In genomic region chr5:133260715-133261114, GRCh38 we compare ENCODE assay signal across 17 cellular contexts.
A peak's percentile ranks its signal among the peaks of the same experiment; 100 is the strongest.
DNase-seq lines count a peak whose midpoint lies in the region; ATAC-seq and TF ChIP-seq lines count a peak whose summit lies in the region.
"Had no signal": no experiment of that assay in that cellular context is flagged by ENCODE, and none has a peak within 500 bp of the region (broad histone marks: within the 10 kb centered on the region; RNA-seq: fewer than 3 reads in every experiment).

No MANE protein-coding gene starts in this region.

- no peak for DNase-seq in GM12865 (ENCODE audit: low read depth)
- no peak for DNase-seq in fibroblast of mammary gland (ENCODE audit: low read depth)
- DNase-seq in Peyer's patch, result no peak
- DNase-seq in osteoblast (ENCODE audit: insufficient read length, low spot score, missing footprints), result no peak
- no peak for DNase-seq in sigmoid colon
- no peak for DNase-seq in hippocampal formation (lab: John Stamatoyannopoulos, UW)
- DNase-seq: activated CD4-positive, alpha-beta T cell treated with anti-CD3 and anti-CD28 coated beads, Interleukin-2, amount 50 U/mL, for 48 hours; activated naive CD8-positive, alpha-beta T cell treated with anti-CD3 and anti-CD28 coated beads, Interleukin-2, amount 50 U/mL, for 24 hours; activated T-cell treated with anti-CD3 and anti-CD28 coated beads, Interleukin-2, amount 50 U/mL, for 24 hours; DMS79 treated with DMSO at 0.1 percent for 48 hours; left ventricle myocardium superior; NCI-H1436 treated with DMSO at 0.1 percent for 48 hours; thyroid gland had no signal

- WGBS in sigmoid colon, 2 donors, result 62 to 74% methylated on average over 3 of the region's 3 CpGs

- H3K9ac ChIP-seq in BLaER1, result peak overlapping the region; percentile 37; the same call in 1 of the 2 replicates

- H3K4me3 ChIP-seq in BLaER1 (0 out of 2 replicates have a peak overlapping the region, but pooled peaks have one; percentile 8), GM12865 (ENCODE audit: low read depth, low read length) (no peak overlapping the region), fibroblast of mammary gland (ENCODE audit: control insufficient read depth, low read depth, low read length) (no peak overlapping the region), Peyer's patch (no peak overlapping the region), osteoblast (ENCODE audit: insufficient read depth, low read length) (no peak overlapping the region), sigmoid colon (no peak overlapping the region)
- H3K4me3 ChIP-seq: skin epidermis, thyroid gland had no signal

- H3K4me1 ChIP-seq in BLaER1 (peaks cover 100% of the 10 kb centered on the region), Peyer's patch (no peaks in the 10 kb centered on the region), osteoblast (ENCODE audit: insufficient read depth, low read length) (peaks cover under 1% of the 10 kb centered on the region), sigmoid colon (no peaks in the 10 kb centered on the region)
- H3K4me1 ChIP-seq: thyroid gland had no signal

- peak; percentile 53 for ATAC-seq in SK-N-SH treated with all-trans-retinoic acid at 6 μM for 48 hours
- ATAC-seq: activated naive CD8-positive, alpha-beta T cell treated with anti-CD3 and anti-CD28 coated beads, Interleukin-2, amount 50 U/mL, for 24 hours; left ventricle myocardium superior had no signal

- H3K36me3 ChIP-seq in BLaER1 (no peaks in the 10 kb centered on the region), Peyer's patch (no peaks in the 10 kb centered on the region), osteoblast (ENCODE audit: insufficient read depth, low read length) (no peaks in the 10 kb centered on the region), sigmoid colon (no peaks in the 10 kb centered on the region)
- H3K36me3 ChIP-seq: thyroid gland had no signal

- TF ChIP-seq POLR2A in Peyer's patch (IDR thresholded peaks at IDR 0.05), result no peak
- TF ChIP-seq POLR2A in sigmoid colon (IDR thresholded peaks at IDR 0.05), result no peak

- H3K27ac ChIP-seq in BLaER1 (peak overlapping the region; percentile 63), Peyer's patch (no peak overlapping the region), osteoblast (ENCODE audit: low read depth, low read length) (no peak overlapping the region), sigmoid colon (no peak overlapping the region)
- H3K27ac ChIP-seq: C4-2B, skin epidermis, thyroid gland had no signal

- no peaks in the 10 kb centered on the region for H3K9me3 ChIP-seq in BLaER1
- H3K9me3 ChIP-seq in Peyer's patch, result no peaks in the 10 kb centered on the region
- H3K9me3 ChIP-seq in osteoblast (ENCODE audit: low read depth, low read length), result no peaks in the 10 kb centered on the region
- H3K9me3 ChIP-seq in sigmoid colon, result no peaks in the 10 kb centered on the region
- H3K9me3 ChIP-seq: thyroid gland had no signal

- intact Hi-C loops in sigmoid colon (cut with DNase I), result no loop called here

- no peak for TF ChIP-seq EP300 in sigmoid colon (IDR thresholded peaks at IDR 0.05)

- H4K20me1 ChIP-seq in BLaER1 (no peaks in the 10 kb centered on the region), osteoblast (ENCODE audit: insufficient read depth, low read length) (no peaks in the 10 kb centered on the region)

- TF ChIP-seq CTCF in GM12865 (IDR thresholded peaks at IDR 0.05; ENCODE audit: insufficient read depth, low read depth, low read length, missing control alignments), result peak; percentile 6
- peak; percentile 6 for TF ChIP-seq CTCF in fibroblast of mammary gland (conservative IDR thresholded peaks at IDR 0.05; ENCODE audit: control insufficient read depth, insufficient read depth, low read depth, low read length)
- TF ChIP-seq CTCF in Peyer's patch (IDR thresholded peaks at IDR 0.05), result no peak
- no peak for TF ChIP-seq CTCF in osteoblast (IDR thresholded peaks at IDR 0.05; ENCODE audit: extremely low read depth, low read depth, low read length)
- TF ChIP-seq CTCF in sigmoid colon (IDR thresholded peaks at IDR 0.05), result no peak

- H2AFZ ChIP-seq in osteoblast (ENCODE audit: low read length), result no peak overlapping the region

- H3K27me3 ChIP-seq in BLaER1, result no peaks in the 10 kb centered on the region
- no peaks in the 10 kb centered on the region for H3K27me3 ChIP-seq in Peyer's patch
- H3K27me3 ChIP-seq in osteoblast (ENCODE audit: insufficient read depth, low read length), result peaks cover 4% of the 10 kb centered on the region
- H3K27me3 ChIP-seq in sigmoid colon, result peaks cover 0 to 1% (median 0%) of the 10 kb centered on the region in 3 donors
- H3K27me3 ChIP-seq: thyroid gland had no signal

- no peaks in the 10 kb centered on the region for H3K79me2 ChIP-seq in osteoblast (ENCODE audit: insufficient read depth, low read length)

- peak overlapping the region; percentile 79 for H3K4me2 ChIP-seq in BLaER1
- H3K4me2 ChIP-seq in osteoblast (ENCODE audit: insufficient read depth, low read length), result no peak overlapping the region

TF ChIP-seq in SK-N-SH treated with all-trans-retinoic acid at 6 μM for 48 hours, 23 proteins besides CTCF, POLR2A, EP300 and RAD21 (continues in another document):
- TF ChIP-seq ISL1 (CRISPR knock-in tag; IDR thresholded peaks at IDR 0.05) (no peak), CSDC2 (CRISPR knock-in tag; IDR thresholded peaks at IDR 0.05) (no peak), TCF4 (CRISPR knock-in tag; IDR thresholded peaks at IDR 0.05; ENCODE audit: borderline replicate concordance) (no peak), GLIS3 (CRISPR knock-in tag; IDR thresholded peaks at IDR 0.05) (no peak), PPARA (CRISPR knock-in tag; IDR thresholded peaks at IDR 0.05; ENCODE audit: borderline replicate concordance) (no peak), ESRRG (CRISPR knock-in tag; IDR thresholded peaks at IDR 0.05) (no peak), ARNTL (CRISPR knock-in tag; IDR thresholded peaks at IDR 0.05; ENCODE audit: borderline replicate concordance, low read depth) (no peak), ZFP30 (CRISPR knock-in tag; IDR thresholded peaks at IDR 0.05) (no peak), TOX (CRISPR knock-in tag; IDR thresholded peaks at IDR 0.05; ENCODE audit: borderline replicate concordance) (no peak), ZNF8 (CRISPR knock-in tag; IDR thresholded peaks at IDR 0.05) (no peak), BACH2 (CRISPR knock-in tag; IDR thresholded peaks at IDR 0.05; ENCODE audit: borderline replicate concordance) (no peak), ZC3H10 (CRISPR knock-in tag; IDR thresholded peaks at IDR 0.05) (no peak), ZNF70 (CRISPR knock-in tag; IDR thresholded peaks at IDR 0.05) (no peak), CREB5 (CRISPR knock-in tag; IDR thresholded peaks at IDR 0.05; ENCODE audit: low read depth) (no peak), ZFP3 (CRISPR knock-in tag; IDR thresholded peaks at IDR 0.05) (no peak), SNAI2 (CRISPR knock-in tag; IDR thresholded peaks at IDR 0.05) (no peak), TSHZ2 (CRISPR knock-in tag; IDR thresholded peaks at IDR 0.05) (no peak), CSRNP3 (CRISPR knock-in tag; IDR thresholded peaks at IDR 0.05) (no peak), ZNF565 (CRISPR knock-in tag; conservative IDR thresholded peaks at IDR 0.05; ENCODE audit: low read depth) (no peak)

Comparison
In these comparisons a context has a peak if more than half of its experiments do, and no peak if none do; other contexts are left out.
1. CTCF ChIP-seq: peak in GM12865 (single experiment) and fibroblast of mammary gland (single experiment); none in Peyer's patch (0 of 6), osteoblast (single experiment) and sigmoid colon (0 of 4).